1 cellular context compared by ENCODE assay signal in genomic region chr5:116524966-116525365, GRCh38.
A peak's percentile ranks its signal among the peaks of the same experiment; 100 is the strongest.
TF ChIP-seq lines count a peak whose summit lies in the region.

No MANE protein-coding gene starts in this region.

TF ChIP-seq in HepG2, 621 proteins besides CTCF, POLR2A, EP300 and RAD21 (continued from another document and continues in another):
- TF ChIP-seq ZNF292 (CRISPR knock-in tag; IDR thresholded peaks at IDR 0.05; ENCODE audit: borderline replicate concordance, low read depth) (no peak), USF2 (IDR thresholded peaks at IDR 0.05; ENCODE audit: low read depth, low read length) (no peak), USF2 (CRISPR knock-in tag; IDR thresholded peaks at IDR 0.05; ENCODE audit: borderline replicate concordance) (no peak), HNRNPLL (IDR thresholded peaks at IDR 0.05; ENCODE audit: low read depth, low read length, poor library complexity, severe bottlenecking) (no peak), ZNF263 (CRISPR knock-in tag; IDR thresholded peaks at IDR 0.05) (no peak), ZBTB44 (CRISPR knock-in tag; IDR thresholded peaks at IDR 0.05) (no peak), PHF20 (CRISPR knock-in tag; IDR thresholded peaks at IDR 0.05) (no peak), POLR2AphosphoS5 (IDR thresholded peaks at IDR 0.05; ENCODE audit: low read depth, low read length) (no peak), CBX2 (IDR thresholded peaks at IDR 0.05; ENCODE audit: low read depth, low read length) (no peak), CBX2 (CRISPR knock-in tag; IDR thresholded peaks at IDR 0.05; ENCODE audit: low read depth) (no peak), CREBL2 (CRISPR knock-in tag; IDR thresholded peaks at IDR 0.05; ENCODE audit: borderline replicate concordance) (no peak), ZNF550 (CRISPR knock-in tag; IDR thresholded peaks at IDR 0.05; ENCODE audit: borderline replicate concordance) (no peak), ELF3 (CRISPR knock-in tag; IDR thresholded peaks at IDR 0.05) (peak; percentile 35; the same call in 1 of the 2 replicates), BORCS8-MEF2B (CRISPR knock-in tag; IDR thresholded peaks at IDR 0.05) (no peak), ZNF652 (CRISPR knock-in tag; IDR thresholded peaks at IDR 0.05; ENCODE audit: borderline replicate concordance, low read depth) (no peak; the same call in 1 of the 2 replicates), SYNCRIP (IDR thresholded peaks at IDR 0.05; ENCODE audit: insufficient read depth, low read depth, low read length) (no peak), ZNF850 (CRISPR knock-in tag; conservative IDR thresholded peaks at IDR 0.05) (no peak), MAFF (IDR thresholded peaks at IDR 0.05; ENCODE audit: low read depth, low read length) (no peak), RERE (CRISPR knock-in tag; IDR thresholded peaks at IDR 0.05; ENCODE audit: low read depth) (peak; percentile 77), HMGXB4 (CRISPR knock-in tag; IDR thresholded peaks at IDR 0.05; ENCODE audit: borderline replicate concordance in 1 of 2, low read depth in 1 of 2) (no peak), ZNF30 (CRISPR knock-in tag; IDR thresholded peaks at IDR 0.05) (no peak), MTA3 (CRISPR knock-in tag; IDR thresholded peaks at IDR 0.05) (no peak), HMG20A (CRISPR knock-in tag; IDR thresholded peaks at IDR 0.05; ENCODE audit: borderline replicate concordance) (peak; percentile 80; the same call in 1 of the 2 replicates), PAX8 (CRISPR knock-in tag; IDR thresholded peaks at IDR 0.05; ENCODE audit: borderline replicate concordance) (no peak), TBX2 (CRISPR knock-in tag; IDR thresholded peaks at IDR 0.05; ENCODE audit: borderline replicate concordance) (peak; percentile 59; the same call in 1 of the 2 replicates), ATF2 (CRISPR knock-in tag; IDR thresholded peaks at IDR 0.05) (no peak), ZKSCAN8 (CRISPR knock-in tag; IDR thresholded peaks at IDR 0.05; ENCODE audit: borderline replicate concordance) (no peak), ZSCAN5A (CRISPR knock-in tag; IDR thresholded peaks at IDR 0.05; ENCODE audit: borderline replicate concordance) (peak; percentile 72; the same call in 1 of the 2 replicates), ZNF629 (CRISPR knock-in tag; conservative IDR thresholded peaks at IDR 0.05) (no peak), PRDM10 (CRISPR knock-in tag; IDR thresholded peaks at IDR 0.05; ENCODE audit: low read depth) (no peak), ZNF264 (CRISPR knock-in tag; IDR thresholded peaks at IDR 0.05) (no peak), ZNF501 (CRISPR knock-in tag; IDR thresholded peaks at IDR 0.05) (no peak)
- TF ChIP-seq, protein P1, sequence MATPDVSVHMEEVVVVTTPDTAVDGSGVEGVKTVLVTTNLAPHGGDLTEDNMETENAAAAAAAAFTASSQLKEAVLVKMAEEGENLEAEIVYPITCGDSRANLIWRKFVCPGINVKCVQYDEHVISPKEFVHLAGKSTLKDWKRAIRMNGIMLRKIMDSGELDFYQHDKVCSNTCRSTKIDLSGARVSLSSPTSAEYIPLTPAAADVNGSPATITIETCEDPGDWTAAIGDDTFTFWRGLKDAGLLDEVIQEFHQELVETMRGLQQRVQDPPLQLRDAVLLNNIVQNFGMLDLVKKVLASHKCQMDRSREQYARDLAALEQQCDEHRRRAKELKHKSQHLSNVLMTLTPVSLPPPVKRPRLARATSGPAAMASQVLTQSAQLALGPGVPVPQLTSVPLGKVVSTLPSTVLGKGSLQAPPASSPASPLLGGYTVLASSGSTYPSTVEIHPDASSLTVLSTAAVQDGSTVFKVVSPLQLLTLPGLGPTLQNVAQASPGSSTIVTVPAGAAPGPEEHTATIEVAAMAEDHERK (CRISPR knock-in tag; IDR thresholded peaks at IDR 0.05; ENCODE audit: low read depth) = no peak
- TF ChIP-seq, protein P2, sequence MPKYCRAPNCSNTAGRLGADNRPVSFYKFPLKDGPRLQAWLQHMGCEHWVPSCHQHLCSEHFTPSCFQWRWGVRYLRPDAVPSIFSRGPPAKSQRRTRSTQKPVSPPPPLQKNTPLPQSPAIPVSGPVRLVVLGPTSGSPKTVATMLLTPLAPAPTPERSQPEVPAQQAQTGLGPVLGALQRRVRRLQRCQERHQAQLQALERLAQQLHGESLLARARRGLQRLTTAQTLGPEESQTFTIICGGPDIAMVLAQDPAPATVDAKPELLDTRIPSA (CRISPR knock-in tag; IDR thresholded peaks at IDR 0.05; ENCODE audit: borderline replicate concordance) = no peak
- TF ChIP-seq, protein P3, sequence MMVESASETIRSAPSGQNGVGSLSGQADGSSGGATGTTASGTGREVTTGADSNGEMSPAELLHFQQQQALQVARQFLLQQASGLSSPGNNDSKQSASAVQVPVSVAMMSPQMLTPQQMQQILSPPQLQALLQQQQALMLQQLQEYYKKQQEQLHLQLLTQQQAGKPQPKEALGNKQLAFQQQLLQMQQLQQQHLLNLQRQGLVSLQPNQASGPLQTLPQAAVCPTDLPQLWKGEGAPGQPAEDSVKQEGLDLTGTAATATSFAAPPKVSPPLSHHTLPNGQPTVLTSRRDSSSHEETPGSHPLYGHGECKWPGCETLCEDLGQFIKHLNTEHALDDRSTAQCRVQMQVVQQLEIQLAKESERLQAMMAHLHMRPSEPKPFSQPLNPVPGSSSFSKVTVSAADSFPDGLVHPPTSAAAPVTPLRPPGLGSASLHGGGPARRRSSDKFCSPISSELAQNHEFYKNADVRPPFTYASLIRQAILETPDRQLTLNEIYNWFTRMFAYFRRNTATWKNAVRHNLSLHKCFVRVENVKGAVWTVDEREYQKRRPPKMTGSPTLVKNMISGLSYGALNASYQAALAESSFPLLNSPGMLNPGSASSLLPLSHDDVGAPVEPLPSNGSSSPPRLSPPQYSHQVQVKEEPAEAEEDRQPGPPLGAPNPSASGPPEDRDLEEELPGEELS (CRISPR knock-in tag; IDR thresholded peaks at IDR 0.05) = peak; percentile 89
